Comparison of ENCODE assay signal across 8 cellular contexts in the genomic region with DNA sequence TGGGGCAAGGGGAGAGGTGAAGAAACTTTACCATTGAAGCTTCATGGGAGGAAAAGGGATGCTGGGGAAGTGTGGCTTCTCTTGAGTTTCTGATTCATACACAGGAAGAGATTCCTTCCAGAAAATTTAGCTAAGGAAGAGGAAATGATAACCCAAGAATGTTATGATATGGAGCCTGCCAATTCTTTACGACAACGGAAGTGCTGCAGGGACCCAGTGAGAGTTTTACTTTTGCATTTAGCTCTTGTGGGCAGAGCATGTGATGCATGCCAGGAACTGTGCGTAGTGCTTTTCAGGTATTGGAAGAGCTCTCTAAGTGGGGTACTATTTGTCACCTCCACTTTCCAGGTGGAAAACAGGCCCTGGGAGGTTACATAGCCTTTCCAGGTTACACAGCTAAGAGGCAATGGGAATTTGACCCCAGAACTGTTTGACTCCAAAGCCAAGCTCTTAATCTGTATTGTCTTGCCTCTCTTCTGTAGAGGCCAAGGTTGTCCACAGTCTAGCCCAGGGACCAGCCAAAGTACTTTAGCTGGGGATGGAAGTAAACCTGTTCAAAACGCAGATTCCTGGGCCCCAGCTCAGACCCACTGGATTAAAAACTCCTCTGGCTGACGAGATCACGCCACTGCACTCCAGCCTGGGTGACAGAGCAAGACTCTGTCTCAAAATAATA. TPM values are rescaled to one million over a fixed set of nuclear protein-coding genes. Genes with fewer than 3 reads are reported as not detected.
A peak's percentile ranks its signal among the peaks of the same experiment; 100 is the strongest.
DNase-seq lines count a peak whose midpoint lies in the region; ATAC-seq, FAIRE-seq and TF ChIP-seq lines count a peak whose summit lies in the region.

No MANE protein-coding gene starts in this region.

- H3K27me3 Mint-ChIP-seq in T-cell, result no peaks in the 10 kb centered on the region

- H3K27ac ChIP-seq in liver (ENCODE audit: low read depth in 1 of 2, low read length in 2 of 2) (peak overlapping the region; percentile 49 to 61), HepG2 (ENCODE audit: extremely low read length, insufficient read depth, low read length) (no peak overlapping the region), gastroesophageal sphincter (peak overlapping the region in 3 of 4 donors; percentile 3 to 57 (median 8)), transverse colon (peak overlapping the region; percentile 34 to 59 (median 49))

- no peaks in the 10 kb centered on the region for H3K9me3 ChIP-seq in liver (ENCODE audit: control insufficient read depth in 4 of 4, low read length in 3 of 4)
- peaks cover 9% of the 10 kb centered on the region for H3K9me3 ChIP-seq in HepG2 (ENCODE audit: low read length)
- no peaks in the 10 kb centered on the region for H3K9me3 ChIP-seq in gastroesophageal sphincter
- no peaks in the 10 kb centered on the region for H3K9me3 ChIP-seq in transverse colon

- in situ Hi-C loops in HepG2 (cut with HindIII; ENCODE audit: extremely low pct_ligation_motif_present, low pct_unique_long_range_greater_than_20kb) (no loop called here), transverse colon (cut with MboI; ENCODE audit: low pct_ligation_motif_present in 1 of 4, low pct_unique_long_range_greater_than_20kb in 1 of 4, low sequenced_read_pairs in 3 of 4) (no loop called here), GM13977 (cut with MboI; ENCODE audit: low pct_unique_long_range_greater_than_20kb, low sequenced_read_pairs, unreplicated experiment) (no loop called here)

- H3K9me3 Mint-ChIP-seq in T-cell, result peaks cover 0 to 3% (median 0%) of the 10 kb centered on the region in 3 donors

- H3K4me1 Mint-ChIP-seq in T-cell, result peaks cover 81 to 88% (median 88%) of the 10 kb centered on the region in 3 donors

- WGBS in liver, result 79% methylated on average over 6 of the region's 6 CpGs
- 97% methylated on average over 6 of the region's 6 CpGs for WGBS in HepG2 (ENCODE audit: low lambda C conversion rate)
- whole genome bisulfite sequencing in gastroesophageal sphincter (ENCODE audit: low coverage in 1 of 2), 2 donors, result 73 to 84% methylated on average over 5 to 6 of the region's 6 CpGs
- WGBS in transverse colon (ENCODE audit: low coverage in 1 of 2), 2 donors, result 73 to 82% methylated on average over 4 to 6 of the region's 6 CpGs

- no TSS peak for BruUV-seq in HepG2 (replicated peaks; lab: Mats Ljungman, UMichigan)

- TF ChIP-seq RAD21 in liver (IDR thresholded peaks at IDR 0.05) (peak in 1 of 2 donors; percentile 24), HepG2 (CRISPR knock-in tag; IDR thresholded peaks at IDR 0.05) (no peak)

- TF ChIP-seq POLR2A in HepG2 (IDR thresholded peaks at IDR 0.05; ENCODE audit: insufficient read depth in 1 of 2, low read depth in 2 of 2, low read length in 2 of 2), result no peak
- TF ChIP-seq POLR2A in gastroesophageal sphincter (IDR thresholded peaks at IDR 0.05), result no peak
- TF ChIP-seq POLR2A in transverse colon (IDR thresholded peaks at IDR 0.05), result no peak

- DNase-seq in HepG2 (ENCODE audit: low spot score) (no peak), T-cell (peak in 30 of 34 experiments; percentile 28 to 74 (median 52)), transverse colon (peak; percentile 46), ecto neural progenitor cell (ENCODE audit: low spot score) (no peak), kidney glomerular epithelial cell (lab: John Stamatoyannopoulos, UW) (no peak), GM13977 (ENCODE audit: low spot score) (no peak)

- intact Hi-C loops in HepG2 (cut with micrococcal nuclease; ENCODE audit: unreplicated experiment) (no loop called here), transverse colon (cut with DNase I; ENCODE audit: low total_unique reads) (no loop called here)

- no peaks in the 10 kb centered on the region for H3K36me3 ChIP-seq in liver (ENCODE audit: control insufficient read depth in 4 of 4, insufficient read depth in 3 of 4, low read depth in 1 of 4, low read length in 3 of 4)
- no peaks in the 10 kb centered on the region for H3K36me3 ChIP-seq in HepG2 (replicated peaks in 1 of 2; ENCODE audit: control insufficient read depth in 1 of 2, insufficient read depth in 2 of 2, low read length in 2 of 2)
- no peaks in the 10 kb centered on the region for H3K36me3 ChIP-seq in gastroesophageal sphincter
- H3K36me3 ChIP-seq in transverse colon, result no peaks in the 10 kb centered on the region

- TF ChIP-seq CTCF in liver (IDR thresholded peaks at IDR 0.05; ENCODE audit: low read depth, low read length, missing input control) (no peak), HepG2 (CRISPR knock-in tag; IDR thresholded peaks at IDR 0.05) (no peak), gastroesophageal sphincter (IDR thresholded peaks at IDR 0.05) (no peak), transverse colon (IDR thresholded peaks at IDR 0.05) (no peak), GM13977 (IDR thresholded peaks at IDR 0.05; ENCODE audit: extremely low read depth, insufficient read depth, missing control alignments) (no peak)

- no peak overlapping the region for H2AFZ ChIP-seq in HepG2 (ENCODE audit: low read length)

- no peak overlapping the region for H3K4me3 ChIP-seq in liver (ENCODE audit: low read depth in 1 of 3, low read length in 3 of 3)
- no peak overlapping the region for H3K4me3 ChIP-seq in HepG2 (replicated peaks in 1 of 3; ENCODE audit: insufficient read depth in 1 of 3, low read depth in 2 of 3, low read length in 3 of 3)
- no peak overlapping the region for H3K4me3 ChIP-seq in gastroesophageal sphincter
- H3K4me3 ChIP-seq in transverse colon, result no peak overlapping the region

- H3K9ac ChIP-seq in liver (ENCODE audit: low read depth in 1 of 2, low read length in 2 of 2) (no peak overlapping the region), HepG2 (ENCODE audit: insufficient read depth, low read depth, low read length) (no peak overlapping the region)

- peaks cover 28% of the 10 kb centered on the region for H3K79me2 ChIP-seq in HepG2 (ENCODE audit: insufficient read depth, low read length)

- no peaks in the 10 kb centered on the region for H3K27me3 ChIP-seq in liver (ENCODE audit: control insufficient read depth in 4 of 4, insufficient read depth in 4 of 4, low read length in 3 of 4)
- H3K27me3 ChIP-seq in HepG2 (ENCODE audit: control insufficient read depth in 1 of 2, insufficient read depth in 2 of 2, low read length in 2 of 2), result no peaks in the 10 kb centered on the region
- H3K27me3 ChIP-seq in gastroesophageal sphincter, result no peaks in the 10 kb centered on the region
- H3K27me3 ChIP-seq in transverse colon, result no peaks in the 10 kb centered on the region

- ATAC-seq in HepG2, result no peak
- ATAC-seq in T-cell (replicated peaks in 1 of 4), result peak; percentile 84 to 96 (median 94)
- peak; percentile 62 for ATAC-seq in gastroesophageal sphincter

- no peak overlapping the region for H3K4me2 ChIP-seq in HepG2 (ENCODE audit: low read depth, low read length)

- FAIRE-seq in HepG2 (lab: Jason Lieb, UNC), result no peak

- TF ChIP-seq EP300 in HepG2 (IDR thresholded peaks at IDR 0.05; ENCODE audit: low read depth in 2 of 2, low read length in 2 of 2), result no peak
- no peak for TF ChIP-seq EP300 in HepG2 (CRISPR knock-in tag; IDR thresholded peaks at IDR 0.05; ENCODE audit: borderline replicate concordance)
- no peak for TF ChIP-seq EP300 in gastroesophageal sphincter (IDR thresholded peaks at IDR 0.05)
- TF ChIP-seq EP300 in transverse colon (IDR thresholded peaks at IDR 0.05; ENCODE audit: low read depth), result no peak

- POLR2A ChIA-PET in HepG2 (lab: Yijun Ruan, JAX) (no interaction called here), T-cell (lab: Charles Lee) (interaction anchor here (0.6 to 1.9 kb wide), 7 partner anchors 9 to 103 kb away, joined by 3 to 16 read pairs (median 3); no protein-coding TSS in a partner anchor)

- CTCF ChIA-PET in HepG2 (lab: Yijun Ruan, JAX; ENCODE audit: low intra/inter-chr PET ratio, low total read pairs) (no interaction called here), T-cell (lab: Charles Lee) (interaction anchor here (0.6 to 2.4 kb wide), 14 partner anchors 10 to 520 kb away, joined by 3 to 12 read pairs (median 6); no protein-coding TSS in a partner anchor)

- no peaks in the 10 kb centered on the region for H4K20me1 ChIP-seq in HepG2 (ENCODE audit: insufficient read depth, low read length)

- peaks cover 7% of the 10 kb centered on the region for H3K36me3 Mint-ChIP-seq in T-cell

- H3K27ac Mint-ChIP-seq in T-cell, result peak overlapping the region; percentile 93 to 98

- H3K4me3 Mint-ChIP-seq in T-cell, result peak overlapping the region; percentile 31 to 51 (median 42)

- H3K4me1 ChIP-seq in liver (ENCODE audit: control insufficient read depth in 4 of 4, insufficient read depth in 4 of 4, low read length in 3 of 4), result no peaks in the 10 kb centered on the region
- H3K4me1 ChIP-seq in HepG2 (ENCODE audit: insufficient read depth, low read length), result peaks cover 5% of the 10 kb centered on the region
- no peaks in the 10 kb centered on the region for H3K4me1 ChIP-seq in gastroesophageal sphincter
- peaks cover 0 to 6% (median 3%) of the 10 kb centered on the region in 4 donors for H3K4me1 ChIP-seq in transverse colon

TF ChIP-seq in HepG2, 621 proteins besides CTCF, POLR2A, EP300 and RAD21:
- no peak for TF ChIP-seq NFE2L1 (CRISPR knock-in tag; IDR thresholded peaks at IDR 0.05; ENCODE audit: borderline replicate concordance)

RNA-seq across cellular contexts. Expression of a gene that starts 23.0 kb away (rescaled TPM):
- total RNA-seq in liver (1 to 10 TPM; 3.6 to 4.3 TPM), HepG2 (2016; rRNA removed; fragmentation: Illumina TruSeq; extraction: Trizol) (16.3 and 20.9 TPM in 2 replicates), T-cell (10 to 100 TPM; 40.7 to 56.7 (median 47.8) TPM), gastroesophageal sphincter (1 to 10 TPM; 2.9 to 7.0 (median 6.5) TPM), transverse colon (10 to 100 TPM in 2 of 4 donors, 1 to 10 TPM in 2; 3.4 to 16.0 (median 7.1) TPM)
- polyA plus RNA-seq in liver (10 to 100 TPM in 1 of 2 donors, 1 to 10 TPM in 1; 4.0 to 20.3 TPM), HepG2 (2011; rRNA removed) (21.4 and 21.5 TPM in 2 replicates)
- 22.9 and 35.2 TPM in 2 replicates for total RNA-seq in HepG2 (2016; cell fraction: cytosol; rRNA removed; fragmentation: Illumina TruSeq; extraction: Trizol; ENCODE audit: low read depth)
- 17.4 and 22.1 TPM in 2 replicates for total RNA-seq in HepG2 (2016; cell fraction: insoluble cytoplasmic fraction; rRNA removed; fragmentation: Illumina TruSeq; extraction: Trizol)
- total RNA-seq in HepG2 (2016; cell fraction: membrane; rRNA removed; fragmentation: Illumina TruSeq; extraction: Trizol), result 31.5 and 35.8 TPM in 2 replicates
- total RNA-seq in HepG2 (2016; cell fraction: nucleus; rRNA removed; fragmentation: Illumina TruSeq; extraction: Trizol), result 21.3 and 25.3 TPM in 2 replicates
- 18.5 and 26.0 TPM in 2 replicates for polyA plus RNA-seq in HepG2 (2011; cell fraction: cytosol; rRNA removed)
- polyA plus RNA-seq in HepG2 (2011; cell fraction: nucleus; rRNA removed), result 17.4 and 20.3 TPM in 2 replicates
- polyA plus RNA-seq in HepG2 (2012), result 12.6 and 15.2 TPM in 2 replicates
- 65.0 and 80.4 TPM in 2 replicates for polyA plus RNA-seq in HepG2 (2016; cell fraction: cytosol; fragmentation: Illumina TruSeq; extraction: Trizol; ENCODE audit: low read depth)
- 41.8 and 49.0 TPM in 2 replicates for polyA plus RNA-seq in HepG2 (2016; cell fraction: insoluble cytoplasmic fraction; fragmentation: Illumina TruSeq; extraction: Trizol; ENCODE audit: low read depth)
- polyA plus RNA-seq in HepG2 (2016; cell fraction: membrane; fragmentation: Illumina TruSeq; extraction: Trizol; ENCODE audit: low read depth), result 78.5 and 84.2 TPM in 2 replicates
- polyA plus RNA-seq in HepG2 (2016; cell fraction: nucleus; fragmentation: Illumina TruSeq; extraction: Trizol; ENCODE audit: insufficient read depth, low read depth), result 56.7 and 59.4 TPM in 2 replicates
- 0.16 and 25.3 TPM in 2 replicates for polyA minus RNA-seq in HepG2 (2011; rRNA and poly(A)+ RNA removed; ENCODE audit: low replicate concordance)
- 15.5 and 16.0 TPM in 2 replicates for polyA minus RNA-seq in HepG2 (2011; cell fraction: cytosol; rRNA and poly(A)+ RNA removed)
- 11.4 and 13.4 TPM in 2 replicates for polyA minus RNA-seq in HepG2 (2011; cell fraction: nucleus; rRNA and poly(A)+ RNA removed)

Comparison
In these comparisons a context has a peak if more than half of its experiments do, and no peak if none do; other contexts are left out.
1. DNase-seq: peak in T-cell (30 of 34) and transverse colon (single experiment); none in HepG2 (single experiment), ecto neural progenitor cell (single experiment), kidney glomerular epithelial cell (single experiment) and GM13977 (single experiment).